In the genomic region with DNA sequence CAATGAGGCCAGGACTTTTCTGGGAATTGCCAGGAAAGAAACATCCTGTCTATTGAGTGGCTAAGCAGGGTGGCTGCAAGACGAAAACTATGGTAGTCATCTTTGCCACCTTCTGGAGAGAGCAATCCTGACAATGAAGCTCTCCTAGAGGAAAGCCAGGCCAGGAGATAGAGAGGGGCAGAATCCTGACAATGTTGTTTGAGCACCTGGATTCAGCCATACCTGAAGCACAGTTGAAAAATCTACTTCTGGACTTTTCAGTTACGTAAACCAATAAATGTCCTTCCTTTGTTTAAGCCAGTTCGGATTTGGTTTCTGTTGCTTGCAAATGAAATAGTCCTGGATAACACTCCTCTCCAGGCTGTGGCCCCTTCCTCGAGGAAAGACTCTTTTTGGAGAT, we compare ENCODE assay signal across 28 cellular contexts. TPM values are rescaled to one million over a fixed set of nuclear protein-coding genes. Genes with fewer than 3 reads are reported as not detected.
"Had no signal": no experiment of that assay in that cellular context is flagged by ENCODE, and none has a peak within 500 bp of the region (broad histone marks: within the 10 kb centered on the region; RNA-seq: fewer than 3 reads in every experiment).

No MANE protein-coding gene starts in this region.

- DNase-seq: hypothalamus; immature natural killer cell; kidney; left colon; left lung; lower lobe of right lung; mammary epithelial cell; mesenchymal stem cell; ovary; stimulated activated CD4-positive, alpha-beta T cell treated with anti-CD3 and anti-CD28 coated beads, Interleukin-12 subunit alpha, Interleukin-12 subunit beta, amount 100 ng/mL, for 4 hours; stimulated activated CD4-positive, alpha-beta T cell treated with anti-CD3 and anti-CD28 coated beads, Interleukin-4, amount 100 ng/mL, for 24 hours; stimulated activated naive CD4-positive, alpha-beta T cell treated with Interleukin-2 at 50 U/mL for 16 hours; stimulated activated naive CD8-positive, alpha-beta T cell treated with anti-CD3 and anti-CD28 coated beads, Interleukin-15, amount 100 ng/mL, for 72 hours; substantia nigra; uterus had no signal

- H3K9me3 ChIP-seq: left lung, lower lobe of right lung, ovary, right atrium auricular region, tibial nerve, uterus had no signal

- H3K9me3 Mint-ChIP-seq: immature natural killer cell; naive thymus-derived CD8-positive, alpha-beta T cell; nephron; neural crest cell; stimulated activated effector memory CD8-positive, alpha-beta T cell treated with anti-CD3 and anti-CD28 coated beads, Interleukin-12 subunit alpha, Interleukin-12 subunit beta, amount 100 ng/mL, for 72 hours; stimulated activated naive CD8-positive, alpha-beta T cell treated with anti-CD3 and anti-CD28 coated beads, Interleukin-15, amount 100 ng/mL, for 72 hours; type B pancreatic cell had no signal

- H3K27ac ChIP-seq: left lung, lower lobe of right lung, ovary, right atrium auricular region, skin epidermis, tibial nerve, uterus had no signal

- ATAC-seq: naive thymus-derived CD8-positive, alpha-beta T cell; sciatic nerve; stimulated activated effector memory CD8-positive, alpha-beta T cell treated with anti-CD3 and anti-CD28 coated beads, Interleukin-12 subunit alpha, Interleukin-12 subunit beta, amount 100 ng/mL, for 72 hours; stimulated activated naive CD8-positive, alpha-beta T cell treated with anti-CD3 and anti-CD28 coated beads, Interleukin-15, amount 100 ng/mL, for 72 hours had no signal

- FAIRE-seq: islet of Langerhans, kidney had no signal

- H3K27me3 Mint-ChIP-seq: naive thymus-derived CD8-positive, alpha-beta T cell; stimulated activated naive CD8-positive, alpha-beta T cell treated with anti-CD3 and anti-CD28 coated beads, Interleukin-15, amount 100 ng/mL, for 72 hours; type B pancreatic cell had no signal

- H3K27me3 ChIP-seq: left lung, ovary, right atrium auricular region, tibial nerve, uterus had no signal

- H3K27ac Mint-ChIP-seq: immature natural killer cell; nephron; progenitor cell of endocrine pancreas; stimulated activated effector memory CD8-positive, alpha-beta T cell treated with anti-CD3 and anti-CD28 coated beads, Interleukin-12 subunit alpha, Interleukin-12 subunit beta, amount 100 ng/mL, for 72 hours; stimulated activated naive CD8-positive, alpha-beta T cell treated with anti-CD3 and anti-CD28 coated beads, Interleukin-15, amount 100 ng/mL, for 72 hours; type B pancreatic cell had no signal

- H3K36me3 ChIP-seq: left lung, lower lobe of right lung, ovary, right atrium auricular region, tibial nerve, uterus had no signal

- H3K4me3 Mint-ChIP-seq: immature natural killer cell; naive thymus-derived CD8-positive, alpha-beta T cell; nephron; neural crest cell; stimulated activated effector memory CD8-positive, alpha-beta T cell treated with anti-CD3 and anti-CD28 coated beads, Interleukin-12 subunit alpha, Interleukin-12 subunit beta, amount 100 ng/mL, for 72 hours; stimulated activated naive CD8-positive, alpha-beta T cell treated with anti-CD3 and anti-CD28 coated beads, Interleukin-15, amount 100 ng/mL, for 72 hours; type B pancreatic cell had no signal

- H3K36me3 Mint-ChIP-seq: immature natural killer cell; naive thymus-derived CD8-positive, alpha-beta T cell; stimulated activated effector memory CD8-positive, alpha-beta T cell treated with anti-CD3 and anti-CD28 coated beads, Interleukin-12 subunit alpha, Interleukin-12 subunit beta, amount 100 ng/mL, for 72 hours; type B pancreatic cell had no signal

- H3K4me1 ChIP-seq: tibial nerve, uterus had no signal

- H3K4me3 ChIP-seq: left lung, lower lobe of right lung, ovary, right atrium auricular region, skin epidermis, tibial nerve, uterus had no signal

RNA-seq across cellular contexts. Expression of gene P2RX1, which starts 9.4 kb away (rescaled TPM):
- total RNA-seq: mammary epithelial cell, neural crest cell, pulmonary artery endothelial cell, renal cortical epithelial cell had no signal
- polyA plus RNA-seq: mammary epithelial cell; naive thymus-derived CD8-positive, alpha-beta T cell had no signal

RNA-seq across cellular contexts. Expression of gene ATP2A3, which starts 57.4 kb away (rescaled TPM):
- polyA plus RNA-seq: mammary epithelial cell had no signal
